ENCODE assay signal across 25 cellular contexts in genomic region chr17:70165383-70165782, GRCh38.
"Had no signal": no experiment of that assay in that cellular context is flagged by ENCODE, and none has a peak within 500 bp of the region (broad histone marks: within the 10 kb centered on the region; RNA-seq: fewer than 3 reads in every experiment).

No MANE protein-coding gene starts in this region.

- H3K9me3 ChIP-seq: lower lobe of right lung, mucosa of descending colon, neutrophil, pancreas, stomach, thoracic aorta, tibial nerve, upper lobe of right lung, uterus had no signal

- H3K27ac ChIP-seq: coronary artery, lower lobe of right lung, neutrophil, pancreas, stomach, thoracic aorta, tibial nerve, upper lobe of right lung, uterus had no signal

- H3K27ac Mint-ChIP-seq: effector memory CD8-positive, alpha-beta T cell; immature natural killer cell; memory B cell; natural killer cell treated with Interleukin-12 subunit alpha and Interleukin-12 subunit beta and Interleukin-15 and Interleukin-18, amount 100 ng/mL, for 72 hours; progenitor cell of endocrine pancreas; stimulated activated effector memory CD8-positive, alpha-beta T cell treated with anti-CD3 and anti-CD28 coated beads, Interleukin-12 subunit alpha, Interleukin-12 subunit beta, amount 100 ng/mL, for 72 hours had no signal

- H3K4me1 ChIP-seq: lower lobe of right lung, upper lobe of right lung, uterus had no signal

- H3K27me3 ChIP-seq: pancreas, upper lobe of right lung had no signal

- H3K36me3 ChIP-seq: lower lobe of right lung, neutrophil, pancreas, stomach, thoracic aorta, tibial nerve, upper lobe of right lung, uterus had no signal

- H3K4me3 Mint-ChIP-seq: effector memory CD8-positive, alpha-beta T cell; immature natural killer cell; memory B cell; naive B cell; natural killer cell treated with Interleukin-12 subunit alpha and Interleukin-12 subunit beta and Interleukin-15 and Interleukin-18, amount 100 ng/mL, for 72 hours; neural crest cell; stimulated activated effector memory CD8-positive, alpha-beta T cell treated with anti-CD3 and anti-CD28 coated beads, Interleukin-12 subunit alpha, Interleukin-12 subunit beta, amount 100 ng/mL, for 72 hours had no signal

- ATAC-seq: effector memory CD8-positive, alpha-beta T cell; left ventricle myocardium superior; lower lobe of right lung; mucosa of descending colon; natural killer cell treated with Interleukin-12 subunit alpha and Interleukin-12 subunit beta and Interleukin-15 and Interleukin-18, amount 100 ng/mL, for 72 hours; pancreas; sciatic nerve; stimulated activated effector memory CD8-positive, alpha-beta T cell treated with anti-CD3 and anti-CD28 coated beads, Interleukin-12 subunit alpha, Interleukin-12 subunit beta, amount 100 ng/mL, for 72 hours; upper lobe of right lung had no signal

- H3K9me3 Mint-ChIP-seq: naive B cell; natural killer cell treated with Interleukin-12 subunit alpha and Interleukin-12 subunit beta and Interleukin-15 and Interleukin-18, amount 100 ng/mL, for 72 hours; stimulated activated effector memory CD8-positive, alpha-beta T cell treated with anti-CD3 and anti-CD28 coated beads, Interleukin-12 subunit alpha, Interleukin-12 subunit beta, amount 100 ng/mL, for 72 hours had no signal

- H3K4me3 ChIP-seq: coronary artery, lower lobe of right lung, mucosa of descending colon, pancreas, stomach, thoracic aorta, tibial nerve, upper lobe of right lung, uterus had no signal

- H3K36me3 Mint-ChIP-seq: memory B cell; naive B cell; stimulated activated effector memory CD8-positive, alpha-beta T cell treated with anti-CD3 and anti-CD28 coated beads, Interleukin-12 subunit alpha, Interleukin-12 subunit beta, amount 100 ng/mL, for 72 hours had no signal

- DNase-seq: dermis blood vessel endothelial cell; effector memory CD8-positive, alpha-beta T cell; hypothalamus; immature natural killer cell; left ventricle myocardium superior; lower lobe of right lung; mucosa of descending colon; naive B cell; pancreas; stimulated activated CD4-positive, alpha-beta T cell treated with anti-CD3 and anti-CD28 coated beads, Interleukin-2, amount 100 ng/mL, for 24 hours; stimulated activated CD4-positive, alpha-beta T cell treated with anti-CD3 and anti-CD28 coated beads, Interleukin-4, amount 100 ng/mL, for 24 hours; stimulated activated naive CD4-positive, alpha-beta T cell treated with Interleukin-2 at 50 U/mL for 16 hours; stomach; upper lobe of right lung; uterus had no signal
